Comparison of ENCODE assay signal across 15 cellular contexts in the genomic region with DNA sequence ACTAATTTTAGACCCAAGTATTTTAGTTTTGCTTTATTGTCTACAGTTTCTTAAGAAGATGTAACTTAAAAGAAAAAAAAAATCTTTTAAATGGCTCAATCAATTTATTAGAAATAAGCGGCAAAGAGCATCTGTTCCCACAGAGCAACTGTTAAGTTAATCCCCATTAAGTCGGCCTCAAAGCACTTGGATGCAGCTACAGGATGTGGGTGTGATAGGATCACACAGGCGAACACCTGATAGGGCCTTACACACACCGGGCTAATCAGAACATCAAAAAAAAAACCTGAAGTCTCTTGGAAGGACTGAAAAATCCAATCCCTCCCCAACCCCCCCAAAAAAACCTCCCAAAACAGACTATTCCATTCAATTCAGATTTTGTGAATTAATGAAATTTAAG. TPM values are rescaled to one million over a fixed set of nuclear protein-coding genes. Genes with fewer than 3 reads are reported as not detected.
DNase-seq lines count a peak whose midpoint lies in the region; ATAC-seq and TF ChIP-seq lines count a peak whose summit lies in the region.
"Had no signal": no experiment of that assay in that cellular context is flagged by ENCODE, and none has a peak within 500 bp of the region (broad histone marks: within the 10 kb centered on the region; RNA-seq: fewer than 3 reads in every experiment).

No MANE protein-coding gene starts in this region.

- no peaks in the 10 kb centered on the region for H3K9me3 Mint-ChIP-seq in T-cell
- peaks cover 1% of the 10 kb centered on the region for H3K9me3 Mint-ChIP-seq in glutamatergic neuron (ENCODE audit: unreplicated experiment)
- H3K9me3 Mint-ChIP-seq: activated CD4-positive, alpha-beta T cell treated with anti-CD3 and anti-CD28 coated beads, Interleukin-2, amount 10 ng/mL, durations not matched to agents 24 days and 14 days; T-helper 1 cell treated with Interleukin-12 subunit alpha and Interleukin-12 subunit beta and Interleukin-4 antibody, amounts not matched to agents 30 μg/mL and 1 μg/mL, for 36 hours had no signal

- WGBS in heart right ventricle, 2 donors, result 30 to 36% methylated on average over 4 of the region's 4 CpGs
- WGBS in thyroid gland, 2 donors, result 51 to 68% methylated on average over 4 of the region's 4 CpGs

- H3K27me3 ChIP-seq in heart right ventricle (no peaks in the 10 kb centered on the region), thyroid gland (no peaks in the 10 kb centered on the region), MM.1S (replicated peaks; ENCODE audit: insufficient read depth, low read length) (no peaks in the 10 kb centered on the region)
- H3K27me3 ChIP-seq: pancreas had no signal

- H3K4me2 ChIP-seq in MM.1S (ENCODE audit: low read depth, low read length), result no peak overlapping the region
- H3K4me2 ChIP-seq: PC-9 had no signal

- H3K9me2 ChIP-seq in MM.1S (replicated peaks; ENCODE audit: insufficient read depth, low read length), result no peaks in the 10 kb centered on the region

- DNase-seq in heart right ventricle (no peak), cardiac septum (ENCODE audit: low spot score) (no peak), T-cell (no peak), glutamatergic neuron (no peak), thyroid gland (no peak), MM.1S (no peak)
- DNase-seq: activated CD4-positive, alpha-beta T cell treated with anti-CD3 and anti-CD28 coated beads, Interleukin-2, amount 10 ng/mL, durations not matched to agents 24 days and 14 days; activated T-cell treated with anti-CD3 and anti-CD28 coated beads for 4 hours; amygdala; NCI-H1105 treated with DMSO at 0.1 percent for 48 hours; pancreas had no signal

- H3F3A ChIP-seq in MM.1S (ENCODE audit: insufficient read depth, low read length), result no peaks in the 10 kb centered on the region

- no peak for TF ChIP-seq CTCF in heart right ventricle (IDR thresholded peaks at IDR 0.05)
- TF ChIP-seq CTCF in glutamatergic neuron (IDR thresholded peaks at IDR 0.05; ENCODE audit: partially characterized antibody, unreplicated experiment), result no peak
- no peak for TF ChIP-seq CTCF in thyroid gland (IDR thresholded peaks at IDR 0.05)
- TF ChIP-seq CTCF in MM.1S (IDR thresholded peaks at IDR 0.05; ENCODE audit: low read length), result no peak

- no peaks in the 10 kb centered on the region for H4K20me1 ChIP-seq in MM.1S (ENCODE audit: insufficient read depth, low read length)

- H3K27ac ChIP-seq in heart right ventricle, result peak overlapping the region in 6 of 10 donors; percentile 26 to 82 (median 52)
- H3K27ac ChIP-seq in thyroid gland, result peak overlapping the region; percentile 78 to 94 (median 88)
- no peak overlapping the region for H3K27ac ChIP-seq in MM.1S (ENCODE audit: low read length)

- CTCF ChIA-PET in T-cell (lab: Charles Lee), result no interaction called here

- H3K36me3 ChIP-seq in heart right ventricle (peaks cover 0 to 5% (median 0%) of the 10 kb centered on the region in 9 donors), thyroid gland (no peaks in the 10 kb centered on the region), MM.1S (replicated peaks; ENCODE audit: insufficient read depth, low read length) (no peaks in the 10 kb centered on the region)
- H3K36me3 ChIP-seq: pancreas had no signal

- no peak overlapping the region for H2AFZ ChIP-seq in MM.1S (ENCODE audit: low read length)
- H2AFZ ChIP-seq: PC-9 had no signal

- H3K4me1 Mint-ChIP-seq in T-cell (peaks cover 19 to 20% (median 20%) of the 10 kb centered on the region in 3 donors), glutamatergic neuron (ENCODE audit: low read depth, unreplicated experiment) (peaks cover 34% of the 10 kb centered on the region)

- H3K4me3 ChIP-seq in heart right ventricle (no peak overlapping the region), thyroid gland (replicated peaks in 1 of 3) (no peak overlapping the region), MM.1S (ENCODE audit: low read length) (no peak overlapping the region)
- H3K4me3 ChIP-seq: pancreas, PC-9 had no signal

- peaks cover 51% of the 10 kb centered on the region for H3K79me2 ChIP-seq in MM.1S (ENCODE audit: low read length)

- peaks cover 9 to 43% (median 24%) of the 10 kb centered on the region in 9 donors for H3K4me1 ChIP-seq in heart right ventricle
- peaks cover 44 to 47% of the 10 kb centered on the region in 2 donors for H3K4me1 ChIP-seq in thyroid gland
- no peaks in the 10 kb centered on the region for H3K4me1 ChIP-seq in MM.1S (ENCODE audit: low read length)

- no peak overlapping the region for H3K9ac ChIP-seq in MM.1S (ENCODE audit: low read length)

- H3K9me3 ChIP-seq in heart right ventricle (no peaks in the 10 kb centered on the region), thyroid gland (no peaks in the 10 kb centered on the region), MM.1S (replicated peaks; ENCODE audit: insufficient read depth, low read length) (no peaks in the 10 kb centered on the region)
- H3K9me3 ChIP-seq: pancreas had no signal

- H3K36me3 Mint-ChIP-seq in T-cell (peaks cover 8% of the 10 kb centered on the region), glutamatergic neuron (ENCODE audit: unreplicated experiment) (no peaks in the 10 kb centered on the region)

- peak in 4 of 8 donors; percentile 56 to 66 (median 58) for ATAC-seq in heart right ventricle
- ATAC-seq in T-cell (replicated peaks in 1 of 4), result peak in 3 of 4 experiments; percentile 37 to 69 (median 51)
- no peak for ATAC-seq in HG03442 (IDR thresholded peaks at IDR 0.05; ENCODE audit: unreplicated experiment)
- ATAC-seq in GM18909 (IDR thresholded peaks at IDR 0.05; ENCODE audit: poor library complexity, unreplicated experiment), result no peak

- intact Hi-C loops in heart right ventricle (cut with DNase I) (no loop called here), cardiac septum (cut with DNase I) (no loop called here), thyroid gland (cut with DNase I) (no loop called here)

- no peak for TF ChIP-seq POLR2A in thyroid gland (IDR thresholded peaks at IDR 0.05)

- H3K27me3 Mint-ChIP-seq in T-cell, result no peaks in the 10 kb centered on the region
- no peaks in the 10 kb centered on the region for H3K27me3 Mint-ChIP-seq in glutamatergic neuron (ENCODE audit: unreplicated experiment)
- H3K27me3 Mint-ChIP-seq: activated CD4-positive, alpha-beta T cell treated with anti-CD3 and anti-CD28 coated beads, Interleukin-2, amount 10 ng/mL, durations not matched to agents 24 days and 14 days had no signal

- H3K4me3 Mint-ChIP-seq in T-cell (peak overlapping the region in 2 of 3 donors; percentile 9 to 61), glutamatergic neuron (ENCODE audit: unreplicated experiment) (peak overlapping the region; percentile 64)
- H3K4me3 Mint-ChIP-seq: activated CD4-positive, alpha-beta T cell treated with anti-CD3 and anti-CD28 coated beads, Interleukin-2, amount 10 ng/mL, durations not matched to agents 24 days and 14 days; T-helper 1 cell treated with Interleukin-12 subunit alpha and Interleukin-12 subunit beta and Interleukin-4 antibody, amounts not matched to agents 30 μg/mL and 1 μg/mL, for 36 hours had no signal

- POLR2A ChIA-PET in T-cell (lab: Charles Lee), result interaction anchor here in 1 of 2 donors (0.7 kb wide), 1 partner anchor 20 kb away, joined by 13 read pairs; no protein-coding TSS in a partner anchor

- H3K27ac Mint-ChIP-seq in T-cell (no peak overlapping the region), glutamatergic neuron (ENCODE audit: unreplicated experiment) (peak overlapping the region; percentile 84)
- H3K27ac Mint-ChIP-seq: activated CD4-positive, alpha-beta T cell treated with anti-CD3 and anti-CD28 coated beads, Interleukin-2, amount 10 ng/mL, durations not matched to agents 24 days and 14 days; T-helper 1 cell treated with Interleukin-12 subunit alpha and Interleukin-12 subunit beta and Interleukin-4 antibody, amounts not matched to agents 30 μg/mL and 1 μg/mL, for 36 hours had no signal

RNA-seq across cellular contexts. Expression of a gene that starts 23.0 kb away (rescaled TPM):
- total RNA-seq in heart right ventricle, result 100 to 1,000 TPM; 324 to 434 (median 398) TPM
- 100 to 1,000 TPM; 106 to 186 TPM for polyA plus RNA-seq in heart right ventricle
- 334 TPM for total RNA-seq in cardiac septum
- 10 to 100 TPM; 33.7 to 44.7 (median 37.5) TPM for total RNA-seq in T-cell
- 735 TPM for total RNA-seq in glutamatergic neuron (ENCODE audit: unreplicated experiment)
- total RNA-seq in thyroid gland, result 100 to 1,000 TPM; 513 to 716 (median 676) TPM

Comparison
In these comparisons a context has a peak if more than half of its experiments do, and no peak if none do; other contexts are left out.
1. ATAC-seq: peak in T-cell (3 of 4); none in HG03442 (single experiment) and GM18909 (single experiment).